Comparison of ENCODE assay signal across 12 cellular contexts in the genomic region with DNA sequence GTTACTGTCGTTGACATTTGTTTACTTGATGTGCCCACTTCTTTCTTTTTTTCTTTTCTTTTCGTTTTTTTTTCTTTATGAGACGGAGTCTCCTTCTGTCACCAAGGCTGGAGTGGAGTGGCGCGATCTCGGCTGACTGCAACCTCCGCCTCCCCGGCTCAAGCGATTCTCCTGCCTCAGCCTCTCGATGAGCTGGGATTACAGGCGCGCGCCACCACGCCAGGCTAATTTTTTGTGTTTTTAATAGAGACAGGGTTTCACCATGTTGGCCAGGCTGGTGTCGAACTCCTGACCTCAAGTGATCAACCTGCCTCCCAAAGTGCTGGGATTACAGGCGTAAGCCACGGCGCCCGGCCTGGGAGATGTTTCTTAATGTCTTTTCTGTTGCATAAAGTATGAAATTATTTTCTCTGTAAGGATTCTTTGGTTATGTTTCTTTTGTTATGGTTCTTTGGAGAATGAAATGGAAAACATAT. TPM values are rescaled to one million over a fixed set of nuclear protein-coding genes. Genes with fewer than 3 reads are reported as not detected.
DNase-seq lines count a peak whose midpoint lies in the region; ATAC-seq and TF ChIP-seq lines count a peak whose summit lies in the region.
"Had no signal": no experiment of that assay in that cellular context is flagged by ENCODE, and none has a peak within 500 bp of the region (broad histone marks: within the 10 kb centered on the region; RNA-seq: fewer than 3 reads in every experiment).

No MANE protein-coding gene starts in this region.

- no peak for DNase-seq in GM13976 (ENCODE audit: low spot score)
- DNase-seq in aorta, result no peak
- DNase-seq in NCI-H2107 (lab: John Stamatoyannopoulos, UW), result no peak
- DNase-seq: lower lobe of right lung, SIG-M5 had no signal

- no peaks in the 10 kb centered on the region for H3K36me3 ChIP-seq in aorta (ENCODE audit: control insufficient read depth in 1 of 2, insufficient read depth in 2 of 2, low read length in 1 of 2)
- H3K36me3 ChIP-seq: ascending aorta, lower lobe of right lung had no signal

- H3K9me3 ChIP-seq in aorta (ENCODE audit: control insufficient read depth, low read length), result peaks cover 5% of the 10 kb centered on the region
- H3K9me3 ChIP-seq: ascending aorta, lower lobe of right lung had no signal

- WGBS in aorta, 2 donors, result 28 to 39% methylated on average over 19 of the region's 19 CpGs

- H3K4me1 Mint-ChIP-seq in activated T-helper 17 cell treated with anti-CD3 and anti-CD28 coated beads, Interleukin-2, amount 50 U/mL, for 72 hours, result no peaks in the 10 kb centered on the region

- H3K4me3 ChIP-seq in GM08714 (ENCODE audit: low read length) (peak overlapping the region; percentile 71), iPS-11a (ENCODE audit: low read depth, low read length) (peak overlapping the region; percentile 69), aorta (ENCODE audit: low read length in 2 of 2) (no peak overlapping the region)
- H3K4me3 ChIP-seq: ascending aorta, lower lobe of right lung had no signal

- H3K27ac Mint-ChIP-seq in activated T-helper 17 cell treated with anti-CD3 and anti-CD28 coated beads, Interleukin-2, amount 50 U/mL, for 72 hours, result no peak overlapping the region
- H3K27ac Mint-ChIP-seq: CD14-positive monocyte had no signal

- in situ Hi-C loops in GM13976 (cut with MboI; ENCODE audit: low sequenced_read_pairs, unreplicated experiment), result no loop called here

- H3K27me3 Mint-ChIP-seq in activated T-helper 17 cell treated with anti-CD3 and anti-CD28 coated beads, Interleukin-2, amount 50 U/mL, for 72 hours, result peaks cover 27% of the 10 kb centered on the region

- peak overlapping the region; percentile 53 for H3K4me3 Mint-ChIP-seq in activated T-helper 17 cell treated with anti-CD3 and anti-CD28 coated beads, Interleukin-2, amount 50 U/mL, for 72 hours

- TF ChIP-seq CTCF in 22Rv1 (IDR thresholded peaks at IDR 0.05) (no peak), GM13976 (IDR thresholded peaks at IDR 0.05; ENCODE audit: borderline replicate concordance, control extremely low read depth, extremely low read depth, insufficient read depth, missing control alignments) (no peak)

- ATAC-seq in activated T-helper 17 cell treated with anti-CD3 and anti-CD28 coated beads, Interleukin-2, amount 50 U/mL, for 72 hours (replicated peaks), result no peak
- ATAC-seq in HG02642 (IDR thresholded peaks at IDR 0.05; ENCODE audit: poor library complexity, unreplicated experiment) (no peak), aorta (ENCODE audit: low FRiP score) (no peak)
- ATAC-seq: lower lobe of right lung had no signal

- H3K27ac ChIP-seq in 22Rv1 (peak overlapping the region; percentile 64), aorta (ENCODE audit: low read depth in 1 of 2, low read length in 2 of 2) (no peak overlapping the region)
- H3K27ac ChIP-seq: ascending aorta, lower lobe of right lung had no signal

- H3K9me3 Mint-ChIP-seq in activated T-helper 17 cell treated with anti-CD3 and anti-CD28 coated beads, Interleukin-2, amount 50 U/mL, for 72 hours, result peaks cover 4% of the 10 kb centered on the region

- no peaks in the 10 kb centered on the region for H3K4me1 ChIP-seq in aorta (ENCODE audit: control insufficient read depth in 1 of 2, insufficient read depth in 2 of 2, low read length in 2 of 2)
- H3K4me1 ChIP-seq: ascending aorta, lower lobe of right lung had no signal

- no peaks in the 10 kb centered on the region for H3K36me3 Mint-ChIP-seq in activated T-helper 17 cell treated with anti-CD3 and anti-CD28 coated beads, Interleukin-2, amount 50 U/mL, for 72 hours (ENCODE audit: low read depth)
- H3K36me3 Mint-ChIP-seq: CD14-positive monocyte had no signal

- intact Hi-C loops in aorta (cut with DNase I), result no loop called here

- peaks cover 0 to 3% of the 10 kb centered on the region in 2 donors for H3K27me3 ChIP-seq in aorta (ENCODE audit: control insufficient read depth in 1 of 2, insufficient read depth in 2 of 2, low read length in 1 of 2)
- H3K27me3 ChIP-seq: ascending aorta had no signal

RNA-seq across cellular contexts. Expression of a gene that starts 33.3 kb away (rescaled TPM):
- 1 to 10 TPM; 1.8 to 2.6 TPM for total RNA-seq in activated T-helper 17 cell treated with anti-CD3 and anti-CD28 coated beads, Interleukin-2, amount 50 U/mL, for 72 hours
- under 1 TPM in 1 of 2 donors, not detected in 1; 0.75 TPM for total RNA-seq in aorta
- polyA plus RNA-seq in aorta, result 1 to 10 TPM in 1 of 2 donors, not detected in 1; 1.1 TPM
- total RNA-seq: ascending aorta had no signal
- polyA plus RNA-seq: CD14-positive monocyte had no signal

Comparison
In these comparisons a context has a peak if more than half of its experiments do, and no peak if none do; other contexts are left out.
1. H3K4me3 ChIP-seq: peak in GM08714 (single experiment) and iPS-11a (single experiment); none in aorta (0 of 2).